1 cellular context compared by ENCODE assay signal in genomic region chr2:32375228-32375892, GRCh38.
TF ChIP-seq lines count a peak whose summit lies in the region.

No MANE protein-coding gene starts in this region.

TF ChIP-seq in WTC11, 78 proteins besides CTCF, POLR2A, EP300 and RAD21 (continued from another document):
- no peak for TF ChIP-seq ZNF281 (CRISPR knock-in tag; IDR thresholded peaks at IDR 0.05)
- TF ChIP-seq AR (CRISPR knock-in tag; IDR thresholded peaks at IDR 0.05), result no peak
- TF ChIP-seq FOXP4 (CRISPR knock-in tag; IDR thresholded peaks at IDR 0.05), result no peak
- TF ChIP-seq ATF2 (CRISPR knock-in tag; IDR thresholded peaks at IDR 0.05; ENCODE audit: borderline replicate concordance, low read depth), result no peak
- TF ChIP-seq GABPB1 (CRISPR knock-in tag; IDR thresholded peaks at IDR 0.05), result no peak
- TF ChIP-seq STAT6 (CRISPR knock-in tag; conservative IDR thresholded peaks at IDR 0.05; ENCODE audit: low read depth), result no peak
- TF ChIP-seq RELA (CRISPR knock-in tag; IDR thresholded peaks at IDR 0.05; ENCODE audit: borderline replicate concordance), result no peak
- TF ChIP-seq FOXJ3 (CRISPR knock-in tag; IDR thresholded peaks at IDR 0.05; ENCODE audit: borderline replicate concordance), result no peak
- TF ChIP-seq SMAD3 (CRISPR knock-in tag; IDR thresholded peaks at IDR 0.05; ENCODE audit: borderline replicate concordance), result no peak
- TF ChIP-seq FOXK1 (CRISPR knock-in tag; IDR thresholded peaks at IDR 0.05), result no peak
- no peak for TF ChIP-seq NR1H2 (CRISPR knock-in tag; IDR thresholded peaks at IDR 0.05)
